ENCODE assay signal across 24 cellular contexts in genomic region chr1:6130596-6130995, GRCh38.
"Had no signal": no experiment of that assay in that cellular context is flagged by ENCODE, and none has a peak within 500 bp of the region (broad histone marks: within the 10 kb centered on the region; RNA-seq: fewer than 3 reads in every experiment).

No MANE protein-coding gene starts in this region.

- H3K4me3 ChIP-seq: Peyer's patch had no signal

- H3K9me3 Mint-ChIP-seq: activated CD4-positive, alpha-beta T cell treated with anti-CD3 and anti-CD28 coated beads, Interleukin-2, amount 10 ng/mL, durations not matched to agents 24 days and 14 days had no signal

- H3K4me1 Mint-ChIP-seq: activated CD4-positive, alpha-beta T cell treated with anti-CD3 and anti-CD28 coated beads, Interleukin-2, amount 10 ng/mL, durations not matched to agents 24 days and 14 days had no signal

- H3K36me3 ChIP-seq: brain microvascular endothelial cell, Peyer's patch had no signal

- H3K27ac Mint-ChIP-seq: activated B cell treated with CpG ODN at 0.5 μM for 24 hours; activated CD4-positive, alpha-beta T cell treated with anti-CD3 and anti-CD28 coated beads, Interleukin-2, amount 10 ng/mL, durations not matched to agents 24 days and 14 days; activated CD8-positive, alpha-beta memory T cell treated with anti-CD3 and anti-CD28 coated beads, Interleukin-2, amount 10 ng/mL, durations not matched to agents 7 days and 5 days; activated naive CD4-positive, alpha-beta T cell treated with anti-CD3 and anti-CD28 coated beads, Interleukin-2, amount 50 U/mL, for 72 hours; activated T-cell treated with anti-CD3 and anti-CD28 coated beads, Interleukin-2, amount 50 U/mL, for 24 hours; activated T-helper 1 cell treated with anti-CD3 and anti-CD28 coated beads, Interleukin-12 subunit alpha, Interleukin-12 subunit beta, Interleukin-2, Interleukin-4 antibody, amounts not matched to agents 30 ng/mL and 10 ng/mL and 1 ng/mL, durations not matched to agents 14 hours and 24 hours and 36 hours; IgD-negative memory B cell had no signal

- H3K27me3 Mint-ChIP-seq: activated CD4-positive, alpha-beta T cell treated with anti-CD3 and anti-CD28 coated beads, Interleukin-2, amount 10 ng/mL, durations not matched to agents 24 days and 14 days; activated CD8-positive, alpha-beta memory T cell treated with anti-CD3 and anti-CD28 coated beads, Interleukin-2, amount 10 ng/mL, durations not matched to agents 7 days and 5 days had no signal

- H3K9me3 ChIP-seq: Peyer's patch had no signal

- H3K36me3 Mint-ChIP-seq: activated CD8-positive, alpha-beta memory T cell treated with anti-CD3 and anti-CD28 coated beads, Interleukin-2, amount 10 ng/mL, durations not matched to agents 7 days and 5 days; IgD-negative memory B cell had no signal

- H3K4me3 Mint-ChIP-seq: activated B cell treated with CpG ODN at 0.5 μM for 24 hours; activated CD4-positive, alpha-beta T cell treated with anti-CD3 and anti-CD28 coated beads, Interleukin-2, amount 10 ng/mL, durations not matched to agents 24 days and 14 days; activated CD8-positive, alpha-beta memory T cell treated with anti-CD3 and anti-CD28 coated beads, Interleukin-2, amount 10 ng/mL, durations not matched to agents 7 days and 5 days; activated T-cell treated with anti-CD3 and anti-CD28 coated beads, Interleukin-2, amount 50 U/mL, for 24 hours; activated T-helper 1 cell treated with anti-CD3 and anti-CD28 coated beads, Interleukin-12 subunit alpha, Interleukin-12 subunit beta, Interleukin-2, Interleukin-4 antibody, amounts not matched to agents 30 ng/mL and 10 ng/mL and 1 ng/mL, durations not matched to agents 14 hours and 24 hours and 36 hours; IgD-negative memory B cell had no signal

- ATAC-seq: activated CD8-positive, alpha-beta memory T cell treated with anti-CD3 and anti-CD28 coated beads, Interleukin-2, amount 10 ng/mL, durations not matched to agents 7 days and 5 days; activated naive CD4-positive, alpha-beta T cell treated with anti-CD3 and anti-CD28 coated beads, Interleukin-2, amount 50 U/mL, for 72 hours had no signal

- DNase-seq: activated B cell treated with CpG ODN at 0.5 μM for 24 hours; activated CD4-positive, alpha-beta T cell treated with anti-CD3 and anti-CD28 coated beads for 1 hour; activated CD4-positive, alpha-beta T cell treated with anti-CD3 and anti-CD28 coated beads, Interleukin-2, amount 10 ng/mL, durations not matched to agents 24 days and 14 days; activated CD4-positive, alpha-beta T cell treated with anti-CD3 and anti-CD28 coated beads, Interleukin-2, amount 50 U/mL, for 48 hours; activated CD8-positive, alpha-beta memory T cell treated with anti-CD3 and anti-CD28 coated beads, Interleukin-2, amount 10 ng/mL, durations not matched to agents 7 days and 5 days; activated effector memory CD4-positive, alpha-beta T cell treated with Interleukin-2 at 50 U/mL for 16 hours; activated naive CD4-positive, alpha-beta T cell; activated T-cell treated with anti-CD3 and anti-CD28 coated beads, Interleukin-2, amount 50 U/mL, for 24 hours; brain microvascular endothelial cell; KG1; NCI-H1048; NCI-H146; NCI-H187 treated with DMSO at 0.1 percent for 48 hours; NCI-H2081 treated with DMSO at 0.1 percent for 48 hours; NCI-H446; NCI-H524; SIG-M5; T-helper 2 cell; T1000 had no signal

- H3K27ac ChIP-seq: brain microvascular endothelial cell, Peyer's patch, RWPE1 had no signal

- H3K27me3 ChIP-seq: brain microvascular endothelial cell, Peyer's patch had no signal
